In genomic region chr11:60921777-60922335, GRCh38 we compare ENCODE assay signal across 1 cellular context.
A peak's percentile ranks its signal among the peaks of the same experiment; 100 is the strongest.
TF ChIP-seq lines count a peak whose summit lies in the region.

No MANE protein-coding gene starts in this region.

TF ChIP-seq in K562, 482 proteins besides CTCF, POLR2A, EP300 and RAD21:
- TF ChIP-seq SFPQ (IDR thresholded peaks at IDR 0.05; ENCODE audit: low read depth, low read length) (no peak), POLR2G (IDR thresholded peaks at IDR 0.05; ENCODE audit: low read depth, low read length) (0 out of 2 replicates have a peak, but pooled peaks have one; percentile 27)
